In the genomic region with DNA sequence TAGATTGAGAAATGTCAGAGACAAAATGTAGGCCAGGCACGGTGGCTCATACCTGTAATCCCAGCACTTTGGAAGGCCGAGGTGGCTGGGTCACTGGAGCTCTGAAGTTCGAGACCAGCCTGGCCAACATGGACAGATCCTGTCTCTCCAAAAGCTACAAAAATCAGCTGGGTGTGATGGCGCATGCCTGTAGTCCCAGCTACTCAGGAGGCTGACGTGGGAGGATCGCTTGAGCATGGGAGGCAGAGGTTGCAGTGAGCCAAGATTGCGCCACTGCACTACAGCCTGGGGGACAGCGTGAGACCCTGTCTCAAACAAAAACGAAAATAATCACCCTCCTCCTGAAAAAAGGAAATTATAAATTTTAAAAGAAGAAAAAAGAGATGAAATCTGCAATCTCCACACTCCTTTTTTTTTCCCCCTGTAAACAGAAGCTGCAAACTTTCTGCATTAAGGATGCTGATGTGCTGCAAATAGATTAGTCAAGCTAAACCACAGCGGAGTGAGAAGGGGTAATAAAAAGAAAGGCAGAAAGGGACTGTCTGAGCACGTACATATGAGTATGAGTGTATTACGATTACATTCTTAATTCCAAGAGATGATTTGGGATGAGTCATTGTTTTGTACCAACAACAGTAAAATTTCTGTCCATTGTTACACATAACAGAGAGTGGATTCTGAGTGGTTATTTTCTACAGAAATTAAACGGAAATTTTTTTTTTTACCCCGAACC, we compare ENCODE assay signal across 8 cellular contexts.
A peak's percentile ranks its signal among the peaks of the same experiment; 100 is the strongest.
DNase-seq lines count a peak whose midpoint lies in the region; ATAC-seq, FAIRE-seq and TF ChIP-seq lines count a peak whose summit lies in the region.
"Had no signal": no experiment of that assay in that cellular context is flagged by ENCODE, and none has a peak within 500 bp of the region (broad histone marks: within the 10 kb centered on the region; RNA-seq: fewer than 3 reads in every experiment).

No MANE protein-coding gene starts in this region.

- TF ChIP-seq CTCF in RWPE2 (IDR thresholded peaks at IDR 0.05; ENCODE audit: poor library complexity, severe bottlenecking) (no peak), smooth muscle cell (IDR thresholded peaks at IDR 0.05; ENCODE audit: borderline replicate concordance, insufficient read depth, poor library complexity, severe bottlenecking) (no peak), gastroesophageal sphincter (IDR thresholded peaks at IDR 0.05) (no peak)

- no peaks in the 10 kb centered on the region for H3F3A ChIP-seq in smooth muscle cell (ENCODE audit: low read depth)

- H3K27ac ChIP-seq in RWPE2 (ENCODE audit: poor library complexity, severe bottlenecking) (peak overlapping the region; percentile 74), smooth muscle cell (ENCODE audit: low read depth) (peak overlapping the region; percentile 83), gastroesophageal sphincter (no peak overlapping the region)
- H3K27ac ChIP-seq: VCaP had no signal

- no peaks in the 10 kb centered on the region for H3K27me3 Mint-ChIP-seq in naive thymus-derived CD8-positive, alpha-beta T cell

- H3K4me1 Mint-ChIP-seq in naive thymus-derived CD8-positive, alpha-beta T cell = peaks cover 9 to 50% (median 25%) of the 10 kb centered on the region in 4 donors

- DNase-seq in H4 (ENCODE audit: low spot score) (peak; percentile 73), RWPE2 (ENCODE audit: low spot score) (no peak), smooth muscle cell (lab: John Stamatoyannopoulos, UW; ENCODE audit: unreplicated experiment) (no peak)
- DNase-seq in naive thymus-derived CD8-positive, alpha-beta T cell = no peak

- FAIRE-seq in endometrium (lab: Jason Lieb, UNC) = peak; percentile 58

- H3K4me1 ChIP-seq in RWPE2 (ENCODE audit: insufficient read depth, poor library complexity, severe bottlenecking) (peaks cover 17% of the 10 kb centered on the region), smooth muscle cell (ENCODE audit: low read depth) (no peaks in the 10 kb centered on the region), gastroesophageal sphincter (peaks cover 0 to 40% (median 0%) of the 10 kb centered on the region in 3 donors)

- peaks cover 27% of the 10 kb centered on the region for H3K79me2 ChIP-seq in smooth muscle cell (ENCODE audit: low read depth)

- no peak overlapping the region for H3K9ac ChIP-seq in smooth muscle cell (ENCODE audit: low read depth)

- TF ChIP-seq EP300 in gastroesophageal sphincter (IDR thresholded peaks at IDR 0.05) = no peak

- no peak overlapping the region for H2AFZ ChIP-seq in smooth muscle cell (ENCODE audit: low read depth)

- H3K27ac Mint-ChIP-seq in naive thymus-derived CD8-positive, alpha-beta T cell = peak overlapping the region in 3 of 10 donors; percentile 14 to 46 (median 19)

- H3K27me3 ChIP-seq in RWPE2 (ENCODE audit: insufficient read depth, poor library complexity, severe bottlenecking) (no peaks in the 10 kb centered on the region), smooth muscle cell (ENCODE audit: low read depth) (no peaks in the 10 kb centered on the region), gastroesophageal sphincter (no peaks in the 10 kb centered on the region)

- no peaks in the 10 kb centered on the region for H3K36me3 ChIP-seq in RWPE2 (ENCODE audit: low read depth)
- no peaks in the 10 kb centered on the region for H3K36me3 ChIP-seq in smooth muscle cell (ENCODE audit: low read depth)
- H3K36me3 ChIP-seq in gastroesophageal sphincter = no peaks in the 10 kb centered on the region

- ATAC-seq in RWPE2 (ENCODE audit: low read depth) = peak; percentile 98
- no peak for ATAC-seq in gastroesophageal sphincter
- ATAC-seq in HG03520 (IDR thresholded peaks at IDR 0.05; ENCODE audit: unreplicated experiment) = no peak
- no peak for ATAC-seq in naive thymus-derived CD8-positive, alpha-beta T cell

- H3K4me3 Mint-ChIP-seq in naive thymus-derived CD8-positive, alpha-beta T cell = no peak overlapping the region

- no peaks in the 10 kb centered on the region for H3K9me3 Mint-ChIP-seq in naive thymus-derived CD8-positive, alpha-beta T cell

- WGBS in smooth muscle cell (ENCODE audit: low lambda C conversion rate) = 72% methylated on average over 14 of the region's 14 CpGs
- 52 to 70% methylated on average over 8 to 12 of the region's 14 CpGs for whole genome bisulfite sequencing in gastroesophageal sphincter (ENCODE audit: low coverage in 1 of 2), 2 donors

- H3K9me3 ChIP-seq in RWPE2 (ENCODE audit: severe bottlenecking) (no peaks in the 10 kb centered on the region), smooth muscle cell (replicated peaks; ENCODE audit: low read depth) (no peaks in the 10 kb centered on the region), gastroesophageal sphincter (no peaks in the 10 kb centered on the region)

- H3K4me3 ChIP-seq in RWPE2 (ENCODE audit: severe bottlenecking) = no peak overlapping the region
- H3K4me3 ChIP-seq in smooth muscle cell = no peak overlapping the region
- H3K4me3 ChIP-seq in gastroesophageal sphincter = no peak overlapping the region

- TF ChIP-seq POLR2A in gastroesophageal sphincter (IDR thresholded peaks at IDR 0.05) = no peak

- peak overlapping the region; percentile 25 for H3K4me2 ChIP-seq in smooth muscle cell

- peaks cover 79% of the 10 kb centered on the region for H4K20me1 ChIP-seq in smooth muscle cell (ENCODE audit: low read depth)

- peaks cover 0 to 10% (median 2%) of the 10 kb centered on the region in 3 donors for H3K36me3 Mint-ChIP-seq in naive thymus-derived CD8-positive, alpha-beta T cell

- POLR2A ChIA-PET in naive thymus-derived CD8-positive, alpha-beta T cell (lab: Charles Lee) = no interaction called here

Comparison
In these comparisons a context has a peak if more than half of its experiments do, and no peak if none do; other contexts are left out.
1. H3K27ac ChIP-seq: peak in RWPE2 (single experiment) and smooth muscle cell (single experiment); none in gastroesophageal sphincter (0 of 4).